1 cellular context compared by ENCODE assay signal in the genomic region with DNA sequence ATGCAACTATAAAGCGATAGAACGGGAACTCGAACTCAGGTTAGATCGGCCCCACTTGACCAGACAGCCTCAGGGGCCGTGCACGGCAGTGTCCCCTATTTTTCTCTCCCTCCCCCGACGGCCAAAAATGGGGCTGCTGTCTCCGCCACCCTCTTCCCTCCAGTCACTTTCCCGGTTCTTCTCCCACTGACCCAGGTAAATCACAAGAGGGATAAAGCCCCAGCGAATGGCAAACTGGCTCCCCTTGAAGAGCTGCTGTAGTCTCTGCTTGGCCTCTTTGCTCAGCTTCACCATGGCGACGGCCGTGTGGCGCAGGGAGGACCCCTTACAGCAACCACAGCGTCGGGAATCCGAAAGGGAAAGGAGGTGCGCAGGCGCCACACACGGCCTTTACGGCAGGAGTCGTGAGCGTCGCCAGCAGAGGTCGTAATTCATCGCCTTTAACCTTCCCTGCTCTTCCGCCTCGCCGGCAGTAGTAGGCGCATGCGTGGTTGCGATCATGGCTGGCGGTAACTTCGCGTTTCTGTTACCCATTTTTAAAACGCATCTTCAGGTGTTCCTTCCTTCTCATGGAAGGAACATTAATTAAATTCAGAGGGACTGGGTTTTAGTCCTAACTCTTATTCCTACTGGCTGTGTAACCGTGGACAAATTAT.
TF ChIP-seq lines count a peak whose summit lies in the region.

A gene (minus strand): TSS at position 364 of the 656 bp plus-strand sequence. CDS start 70 bp downstream, at position 294.

TF ChIP-seq in A549, 52 proteins besides CTCF, POLR2A, EP300 and RAD21 (continued from another document):
- TF ChIP-seq, protein P1, sequence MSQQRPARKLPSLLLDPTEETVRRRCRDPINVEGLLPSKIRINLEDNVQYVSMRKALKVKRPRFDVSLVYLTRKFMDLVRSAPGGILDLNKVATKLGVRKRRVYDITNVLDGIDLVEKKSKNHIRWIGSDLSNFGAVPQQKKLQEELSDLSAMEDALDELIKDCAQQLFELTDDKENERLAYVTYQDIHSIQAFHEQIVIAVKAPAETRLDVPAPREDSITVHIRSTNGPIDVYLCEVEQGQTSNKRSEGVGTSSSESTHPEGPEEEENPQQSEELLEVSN (IDR thresholded peaks at IDR 0.05; ENCODE audit: borderline replicate concordance, low read depth): 0 out of 2 replicates have a peak, but pooled peaks have one; percentile 32
- TF ChIP-seq, protein P2, sequence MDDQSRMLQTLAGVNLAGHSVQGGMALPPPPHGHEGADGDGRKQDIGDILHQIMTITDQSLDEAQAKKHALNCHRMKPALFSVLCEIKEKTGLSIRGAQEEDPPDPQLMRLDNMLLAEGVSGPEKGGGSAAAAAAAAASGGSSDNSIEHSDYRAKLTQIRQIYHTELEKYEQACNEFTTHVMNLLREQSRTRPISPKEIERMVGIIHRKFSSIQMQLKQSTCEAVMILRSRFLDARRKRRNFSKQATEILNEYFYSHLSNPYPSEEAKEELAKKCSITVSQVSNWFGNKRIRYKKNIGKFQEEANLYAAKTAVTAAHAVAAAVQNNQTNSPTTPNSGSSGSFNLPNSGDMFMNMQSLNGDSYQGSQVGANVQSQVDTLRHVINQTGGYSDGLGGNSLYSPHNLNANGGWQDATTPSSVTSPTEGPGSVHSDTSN (IDR thresholded peaks at IDR 0.05): no peak
- TF ChIP-seq EHF (CRISPR knock-in tag; IDR thresholded peaks at IDR 0.05): no peak
- TF ChIP-seq CBX8 (IDR thresholded peaks at IDR 0.05): no peak
- peak; percentile 26; the same call in 1 of the 3 replicates for TF ChIP-seq SMC3 (IDR thresholded peaks at IDR 0.05)
- TF ChIP-seq PHF8 (IDR thresholded peaks at IDR 0.05; ENCODE audit: borderline replicate concordance, low read depth): peak; percentile 45; the same call in 1 of the 2 replicates
- no peak for TF ChIP-seq FOXS1 (CRISPR knock-in tag; IDR thresholded peaks at IDR 0.05)
